13 cellular contexts compared by ENCODE assay signal in the genomic region with DNA sequence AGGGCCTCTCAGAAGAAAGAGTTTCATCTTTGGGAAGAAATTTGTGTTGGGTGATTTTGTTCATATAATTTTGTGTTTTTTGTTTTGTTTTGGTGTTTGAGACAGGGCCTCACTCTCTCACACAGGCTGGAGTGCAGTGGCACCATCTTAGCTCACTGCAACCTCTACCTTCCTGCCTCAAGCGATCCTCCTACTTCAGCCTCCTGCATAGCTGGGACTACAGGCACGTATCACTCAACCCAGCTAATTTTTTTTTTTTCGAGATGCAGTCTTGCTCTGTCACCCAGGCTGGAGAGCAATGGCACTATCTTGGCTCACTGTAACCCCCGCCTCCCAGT. TPM values are rescaled to one million over a fixed set of nuclear protein-coding genes. Genes with fewer than 3 reads are reported as not detected.
A peak's percentile ranks its signal among the peaks of the same experiment; 100 is the strongest.
DNase-seq lines count a peak whose midpoint lies in the region; ATAC-seq and TF ChIP-seq lines count a peak whose summit lies in the region.
"Had no signal": no experiment of that assay in that cellular context is flagged by ENCODE, and none has a peak within 500 bp of the region (broad histone marks: within the 10 kb centered on the region; RNA-seq: fewer than 3 reads in every experiment).

No MANE protein-coding gene starts in this region.

- POLR2A ChIA-PET in activated CD4-positive, alpha-beta T cell treated with anti-CD3 and anti-CD28 coated beads, Interleukin-2, amount 10 ng/mL, durations not matched to agents 7 days and 5 days (lab: Charles Lee), result no interaction called here
- POLR2A ChIA-PET in WTC11 (lab: Charles Lee), result interaction anchor here (0.6 to 1.1 kb wide), 2 partner anchors 18 to 73 kb away, joined by 3 to 4 read pairs; no protein-coding TSS in a partner anchor

- H3K27me3 Mint-ChIP-seq in activated CD4-positive, alpha-beta T cell treated with anti-CD3 and anti-CD28 coated beads, Interleukin-2, amount 10 ng/mL, durations not matched to agents 7 days and 5 days, result no peaks in the 10 kb centered on the region
- H3K27me3 Mint-ChIP-seq in WTC11 (ENCODE audit: low read depth), result no peaks in the 10 kb centered on the region; the same call in 1 of the 2 replicates

- H3K9ac ChIP-seq in iPS-20b (ENCODE audit: low read depth, low read length), result peak overlapping the region; percentile 60; the same call in 1 of the 2 replicates

- no peak for DNase-seq in activated CD4-positive, alpha-beta T cell treated with anti-CD3 and anti-CD28 coated beads, Interleukin-2, amount 10 ng/mL, durations not matched to agents 7 days and 5 days
- DNase-seq in activated CD4-positive, alpha-beta T cell treated with anti-CD3 and anti-CD28 coated beads, Interleukin-2, amount 50 U/mL, for 4 hours, result no peak
- DNase-seq in WTC11 (ENCODE audit: low spot score) (no peak), spleen (peak; percentile 6), NCI-H1930 (lab: John Stamatoyannopoulos, UW) (no peak)
- no peak for DNase-seq in stimulated activated CD4-positive, alpha-beta T cell treated with anti-CD3 and anti-CD28 coated beads, Interleukin-15, amount 100 ng/mL, for 24 hours
- DNase-seq: activated CD8-positive, alpha-beta memory T cell treated with anti-CD3 and anti-CD28 coated beads for 24 hours; activated gamma-delta T cell treated with Interleukin-2 at 50 U/mL for 16 hours; NCI-H2171 treated with DMSO at 0.1 percent for 48 hours had no signal

- H3K4me1 Mint-ChIP-seq in activated CD4-positive, alpha-beta T cell treated with anti-CD3 and anti-CD28 coated beads, Interleukin-2, amount 10 ng/mL, durations not matched to agents 7 days and 5 days, result peaks cover 3% of the 10 kb centered on the region
- peaks cover 35% of the 10 kb centered on the region for H3K4me1 Mint-ChIP-seq in WTC11

- H3K4me1 ChIP-seq in iPS-20b (ENCODE audit: insufficient read depth, low read length) (peaks cover 30% of the 10 kb centered on the region; the same call in 1 of the 2 replicates), spleen (peaks cover 0 to 26% (median 12%) of the 10 kb centered on the region in 6 donors)

- TF ChIP-seq POLR2A in spleen (IDR thresholded peaks at IDR 0.05), result no peak

- ATAC-seq in WTC11, result no peak
- ATAC-seq in HG03571 (IDR thresholded peaks at IDR 0.05; ENCODE audit: unreplicated experiment), result no peak

- H3K27ac ChIP-seq in iPS-20b (ENCODE audit: low read length) (peak overlapping the region; percentile 83), spleen (peak overlapping the region in 4 of 8 donors; percentile 67 to 82 (median 74))

- H3K4me3 ChIP-seq in iPS-20b (ENCODE audit: low read length) (no peak overlapping the region), spleen (no peak overlapping the region)
- H3K4me3 ChIP-seq: MG63 had no signal

- TF ChIP-seq CTCF in WTC11 (IDR thresholded peaks at IDR 0.05) (no peak), spleen (IDR thresholded peaks at IDR 0.05 in 8 of 11, conservative IDR thresholded peaks at IDR 0.05 in 3 of 11) (no peak)

- H3K9me3 ChIP-seq in iPS-20b (ENCODE audit: insufficient read depth, low read depth, low read length), result no peaks in the 10 kb centered on the region
- H3K9me3 ChIP-seq in spleen, result no peaks in the 10 kb centered on the region
- H3K9me3 ChIP-seq: esophagus muscularis mucosa, MG63 had no signal

- no peaks in the 10 kb centered on the region for H3K36me3 Mint-ChIP-seq in activated CD4-positive, alpha-beta T cell treated with anti-CD3 and anti-CD28 coated beads, Interleukin-2, amount 10 ng/mL, durations not matched to agents 7 days and 5 days (ENCODE audit: low read depth)
- H3K36me3 Mint-ChIP-seq in WTC11, result no peaks in the 10 kb centered on the region

- H3K27ac Mint-ChIP-seq in activated CD4-positive, alpha-beta T cell treated with anti-CD3 and anti-CD28 coated beads, Interleukin-2, amount 10 ng/mL, durations not matched to agents 7 days and 5 days, result peak overlapping the region; percentile 62
- H3K27ac Mint-ChIP-seq in WTC11, result peak overlapping the region; percentile 94

- H3K4me3 Mint-ChIP-seq in activated CD4-positive, alpha-beta T cell treated with anti-CD3 and anti-CD28 coated beads, Interleukin-2, amount 10 ng/mL, durations not matched to agents 7 days and 5 days, result no peak overlapping the region
- no peak overlapping the region for H3K4me3 Mint-ChIP-seq in WTC11

- 92 to 100% (median 94%) methylated on average over 4 of the region's 4 CpGs for WGBS in spleen, 5 donors

- intact Hi-C loops in spleen (cut with DNase I; ENCODE audit: low total_unique reads), result no loop called here

- H3K9me3 Mint-ChIP-seq in activated CD4-positive, alpha-beta T cell treated with anti-CD3 and anti-CD28 coated beads, Interleukin-2, amount 10 ng/mL, durations not matched to agents 7 days and 5 days, result no peaks in the 10 kb centered on the region
- no peaks in the 10 kb centered on the region for H3K9me3 Mint-ChIP-seq in WTC11

- CTCF ChIA-PET in activated CD4-positive, alpha-beta T cell treated with anti-CD3 and anti-CD28 coated beads, Interleukin-2, amount 10 ng/mL, durations not matched to agents 7 days and 5 days (lab: Charles Lee), result interaction anchor here (0.6 kb wide), 1 partner anchor 10 kb away, joined by 4 read pairs; no protein-coding TSS in a partner anchor
- CTCF ChIA-PET in WTC11 (lab: Charles Lee), result interaction anchor here (0.6 to 4.6 kb wide), 5 partner anchors 18 to 91 kb away, joined by 3 to 59 read pairs (median 4); no protein-coding TSS in a partner anchor

- H3K27me3 ChIP-seq in iPS-20b (ENCODE audit: insufficient read depth, low read length), result no peaks in the 10 kb centered on the region
- no peaks in the 10 kb centered on the region for H3K27me3 ChIP-seq in spleen (replicated peaks in 1 of 7)
- H3K27me3 ChIP-seq: esophagus muscularis mucosa, MG63 had no signal

- H3K36me3 ChIP-seq in iPS-20b (ENCODE audit: insufficient read depth, low read depth, low read length) (no peaks in the 10 kb centered on the region), spleen (no peaks in the 10 kb centered on the region)
- H3K36me3 ChIP-seq: esophagus muscularis mucosa, MG63 had no signal

TF ChIP-seq in WTC11, 78 proteins besides CTCF, POLR2A, EP300 and RAD21:
- TF ChIP-seq STAT6 (CRISPR knock-in tag; conservative IDR thresholded peaks at IDR 0.05; ENCODE audit: low read depth) (no peak), ZNF671 (CRISPR knock-in tag; IDR thresholded peaks at IDR 0.05) (no peak)

RNA-seq across cellular contexts. Expression of gene PIK3CB, which starts 29.0 kb away (rescaled TPM):
- total RNA-seq in activated CD4-positive, alpha-beta T cell treated with anti-CD3 and anti-CD28 coated beads, Interleukin-2, amount 10 ng/mL, durations not matched to agents 7 days and 5 days, result 10 to 100 TPM; 15.5 to 16.7 TPM
- 36.0 to 40.0 TPM (median 38.5 TPM) in 3 replicates for total RNA-seq in WTC11 (2021)
- total RNA-seq in spleen, result 10 to 100 TPM; 25.8 to 43.8 (median 37.9) TPM
- polyA plus RNA-seq in spleen, result 1 to 10 TPM; 4.6 to 9.1 (median 5.1) TPM
